In the genomic region with DNA sequence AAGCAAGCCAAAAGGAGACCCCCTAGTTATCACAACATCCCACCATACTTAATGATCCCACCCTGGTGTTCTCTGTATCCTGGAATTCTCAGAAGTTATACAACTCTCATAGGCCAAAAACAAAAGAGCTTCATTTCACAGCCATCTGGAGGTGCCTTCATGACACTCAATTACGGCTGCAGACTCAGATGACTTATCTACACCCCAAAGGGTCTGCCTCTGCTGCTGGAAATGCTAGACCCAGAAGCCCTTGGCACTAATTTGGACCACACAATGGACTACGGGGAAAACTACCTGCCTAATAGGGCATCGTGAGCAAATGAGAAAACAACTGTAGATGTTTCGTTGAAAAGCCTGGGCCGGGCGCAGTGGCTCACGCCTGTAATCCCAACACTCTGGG, we compare ENCODE assay signal across 14 cellular contexts. TPM values are rescaled to one million over a fixed set of nuclear protein-coding genes. Genes with fewer than 3 reads are reported as not detected.
DNase-seq lines count a peak whose midpoint lies in the region; ATAC-seq, FAIRE-seq and TF ChIP-seq lines count a peak whose summit lies in the region.
"Had no signal": no experiment of that assay in that cellular context is flagged by ENCODE, and none has a peak within 500 bp of the region (broad histone marks: within the 10 kb centered on the region; RNA-seq: fewer than 3 reads in every experiment).

No MANE protein-coding gene starts in this region.

- peaks cover 32% of the 10 kb centered on the region for H3K36me3 Mint-ChIP-seq in activated CD4-positive, alpha-beta T cell treated with anti-CD3 and anti-CD28 coated beads for 36 hours (ENCODE audit: low read depth)
- peaks cover 2% of the 10 kb centered on the region for H3K36me3 Mint-ChIP-seq in progenitor cell of endocrine pancreas (ENCODE audit: insufficient read depth)

- TF ChIP-seq CTCF in Loucy (conservative IDR thresholded peaks at IDR 0.05; ENCODE audit: low read length): no peak
- TF ChIP-seq CTCF in GM12878 (IDR thresholded peaks at IDR 0.05 in 2 of 3, conservative IDR thresholded peaks at IDR 0.05 in 1 of 3; ENCODE audit: control insufficient read depth in 2 of 3, extremely low read depth in 1 of 3, insufficient read depth in 1 of 3, low read depth in 3 of 3, low read length in 3 of 3): no peak
- TF ChIP-seq CTCF in progenitor cell of endocrine pancreas (IDR thresholded peaks at IDR 0.05; ENCODE audit: unreplicated experiment): no peak
- TF ChIP-seq CTCF in left lung (IDR thresholded peaks at IDR 0.05): no peak
- TF ChIP-seq CTCF in psoas muscle (IDR thresholded peaks at IDR 0.05): no peak

- no peaks in the 10 kb centered on the region for H3K27me3 Mint-ChIP-seq in activated CD4-positive, alpha-beta T cell treated with anti-CD3 and anti-CD28 coated beads for 36 hours
- H3K27me3 Mint-ChIP-seq in progenitor cell of endocrine pancreas: no peaks in the 10 kb centered on the region

- intact Hi-C loops in activated CD4-positive, alpha-beta T cell treated with anti-CD3 and anti-CD28 coated beads for 36 hours (cut with DNase I, micrococcal nuclease): loop anchor here in 1 of 2 experiments (5.0 kb wide), 1 partner anchor 925 kb away; no protein-coding TSS in a partner anchor
- intact Hi-C loops in GM12878 (cut with micrococcal nuclease; ENCODE audit: unreplicated experiment) (loop anchor here (5.0 kb wide), 1 partner anchor 40 kb away; the partner anchor contains the start of gene BRD4), left lung (cut with DNase I) (no loop called here), psoas muscle (cut with DNase I) (no loop called here)

- H3K4me1 Mint-ChIP-seq in activated CD4-positive, alpha-beta T cell treated with anti-CD3 and anti-CD28 coated beads for 36 hours: peaks cover 99% of the 10 kb centered on the region
- H3K4me1 Mint-ChIP-seq in progenitor cell of endocrine pancreas (ENCODE audit: low read depth): peaks cover 25% of the 10 kb centered on the region

- H3K9me3 ChIP-seq in Loucy (ENCODE audit: insufficient read depth, low read depth, low read length): no peaks in the 10 kb centered on the region
- no peaks in the 10 kb centered on the region for H3K9me3 ChIP-seq in GM12878 (replicated peaks; ENCODE audit: control insufficient read depth, insufficient read depth, low read length)
- H3K9me3 ChIP-seq in left lung: no peaks in the 10 kb centered on the region
- no peaks in the 10 kb centered on the region for H3K9me3 ChIP-seq in psoas muscle
- H3K9me3 ChIP-seq: body of pancreas had no signal

- POLR2A ChIA-PET in activated CD4-positive, alpha-beta T cell treated with anti-CD3 and anti-CD28 coated beads for 36 hours (lab: Charles Lee): no interaction called here
- POLR2A ChIA-PET in GM12878 (lab: Charles Lee): interaction anchor here (0.8 to 1.0 kb wide), 2 partner anchors 9 to 15 kb away, joined by 4 read pairs; no protein-coding TSS in a partner anchor

- H3K9me3 Mint-ChIP-seq in activated CD4-positive, alpha-beta T cell treated with anti-CD3 and anti-CD28 coated beads for 36 hours (ENCODE audit: low read depth): no peaks in the 10 kb centered on the region
- no peaks in the 10 kb centered on the region for H3K9me3 Mint-ChIP-seq in progenitor cell of endocrine pancreas (ENCODE audit: low read depth)
- H3K9me3 Mint-ChIP-seq: neural crest cell, WTC11 had no signal

- SMC1A ChIA-PET in GM12878 (lab: Charles Lee; ENCODE audit: uncharacterized antibody, unreplicated experiment): interaction anchor here (0.7 to 3.3 kb wide), 10 partner anchors 8 to 125 kb away, joined by 3 to 16 read pairs (median 4); no protein-coding TSS in a partner anchor

- H4K20me1 ChIP-seq in Loucy (ENCODE audit: insufficient read depth, low read length, poor library complexity, severe bottlenecking) (peaks cover 80% of the 10 kb centered on the region), GM12878 (ENCODE audit: control insufficient read depth, insufficient read depth) (peaks cover 29% of the 10 kb centered on the region)

- TF ChIP-seq POLR2A in GM12878 (IDR thresholded peaks at IDR 0.05; ENCODE audit: low read depth, low read length): no peak

- no peaks in the 10 kb centered on the region for H3K9me2 ChIP-seq in Loucy (replicated peaks; ENCODE audit: low read depth, low read length)

- no peak overlapping the region for H3K4me3 Mint-ChIP-seq in activated CD4-positive, alpha-beta T cell treated with anti-CD3 and anti-CD28 coated beads for 36 hours
- no peak overlapping the region for H3K4me3 Mint-ChIP-seq in progenitor cell of endocrine pancreas (ENCODE audit: low read depth)
- H3K4me3 Mint-ChIP-seq: neural crest cell, WTC11 had no signal

- H3K27me3 ChIP-seq in Loucy (ENCODE audit: insufficient read depth, low read length, poor library complexity, severe bottlenecking) (no peaks in the 10 kb centered on the region), GM12878 (replicated peaks in 1 of 2; ENCODE audit: control insufficient read depth in 2 of 2, insufficient read depth in 2 of 2, low read length in 1 of 2) (no peaks in the 10 kb centered on the region), left lung (no peaks in the 10 kb centered on the region), psoas muscle (ENCODE audit: insufficient read depth in 3 of 3, low read length in 2 of 3) (no peaks in the 10 kb centered on the region)
- H3K27me3 ChIP-seq: body of pancreas had no signal

- no peak for ATAC-seq in activated CD4-positive, alpha-beta T cell treated with anti-CD3 and anti-CD28 coated beads for 36 hours
- ATAC-seq in GM12878 (no peak), left lung (no peak), psoas muscle (no peak)
- ATAC-seq: body of pancreas had no signal

- FAIRE-seq in GM12878 (lab: Jason Lieb, UNC): no peak

- CTCF ChIA-PET in activated CD4-positive, alpha-beta T cell treated with anti-CD3 and anti-CD28 coated beads for 36 hours (lab: Charles Lee): interaction anchor here (0.6 to 1.6 kb wide), 7 partner anchors 8 to 81 kb away, joined by 3 to 7 read pairs (median 5); no protein-coding TSS in a partner anchor
- CTCF ChIA-PET in GM12878 (lab: Yijun Ruan, JAX): interaction anchor here (0.7 to 2.0 kb wide), 3 partner anchors 25 to 88 kb away, joined by 3 to 4 read pairs (median 3); partner anchors contain the start of gene AKAP8

- H3K4me2 ChIP-seq in Loucy (ENCODE audit: low read depth, low read length, poor library complexity, severe bottlenecking): peak overlapping the region; percentile 61
- peak overlapping the region; percentile 11; the same call in 1 of the 2 replicates for H3K4me2 ChIP-seq in GM12878 (ENCODE audit: control insufficient read depth, insufficient read depth)

- H3K36me3 ChIP-seq in Loucy (ENCODE audit: insufficient read depth, low read length) (peaks cover 7% of the 10 kb centered on the region; the same call in 1 of the 2 replicates), GM12878 (ENCODE audit: control insufficient read depth in 2 of 2, insufficient read depth in 2 of 2, low read length in 1 of 2) (peaks cover 8 to 9% of the 10 kb centered on the region in 2 experiments; a peak in 3 of 4 replicates), left lung (peaks cover 0 to 5% of the 10 kb centered on the region in 2 donors), psoas muscle (ENCODE audit: insufficient read depth in 1 of 2, low read depth in 1 of 2) (no peaks in the 10 kb centered on the region)

- DNase-seq in activated CD4-positive, alpha-beta T cell treated with anti-CD3 and anti-CD28 coated beads for 36 hours: no peak
- DNase-seq in activated CD4-positive, alpha-beta T cell treated with anti-CD3 and anti-CD28 coated beads, Interleukin-2, amount 50 U/mL, for 48 hours: no peak
- DNase-seq in GM12878 (ENCODE audit: low read depth, low spot score): no peak
- no peak for DNase-seq in progenitor cell of endocrine pancreas (ENCODE audit: low spot score, unreplicated experiment)
- no peak for DNase-seq in activated effector memory CD4-positive, alpha-beta T cell treated with anti-CD3 and anti-CD28 coated beads, Interleukin-2, amount 50 U/mL, for 16 hours
- DNase-seq in left lung: no peak
- no peak for DNase-seq in psoas muscle
- DNase-seq: activated T-cell treated with anti-CD3 and anti-CD28 coated beads, Interleukin-2, amount 50 U/mL, for 1 hour; body of pancreas; DMS153 had no signal

- H3K4me3 ChIP-seq in Loucy (ENCODE audit: low read length, poor library complexity, severe bottlenecking): peak overlapping the region; percentile 34
- no peak overlapping the region for H3K4me3 ChIP-seq in GM12878
- H3K4me3 ChIP-seq in left lung: no peak overlapping the region
- no peak overlapping the region for H3K4me3 ChIP-seq in psoas muscle
- H3K4me3 ChIP-seq: body of pancreas had no signal

- in situ Hi-C loops in GM12878 (cut with MboI): no loop called here

- peaks cover 88% of the 10 kb centered on the region for H3K79me2 ChIP-seq in Loucy (ENCODE audit: insufficient read depth, low read length)
- peaks cover 94% of the 10 kb centered on the region for H3K79me2 ChIP-seq in GM12878 (ENCODE audit: control insufficient read depth, insufficient read depth, low read length)

- peak overlapping the region; percentile 92 for H3K27ac Mint-ChIP-seq in activated CD4-positive, alpha-beta T cell treated with anti-CD3 and anti-CD28 coated beads for 36 hours
- H3K27ac Mint-ChIP-seq in progenitor cell of endocrine pancreas: peak overlapping the region; percentile 36
- H3K27ac Mint-ChIP-seq: WTC11 had no signal

- H3K27ac ChIP-seq in GM12878 (ENCODE audit: control insufficient read depth, insufficient read depth): no peak overlapping the region
- no peak overlapping the region for H3K27ac ChIP-seq in left lung
- H3K27ac ChIP-seq in psoas muscle: no peak overlapping the region

- RAD21 ChIA-PET in GM12878 (lab: Charles Lee; ENCODE audit: unreplicated experiment): interaction anchor here (0.9 to 1.6 kb wide), 2 partner anchors 42 to 88 kb away, joined by 3 to 4 read pairs; partner anchors contain the start of gene AKAP8

- H2AFZ ChIP-seq in Loucy (ENCODE audit: low read length) (no peak overlapping the region), GM12878 (ENCODE audit: control insufficient read depth, low read depth, low read length) (no peak overlapping the region)

- TF ChIP-seq RAD21 in GM12878 (IDR thresholded peaks at IDR 0.05; ENCODE audit: insufficient read depth, low read depth, low read length): no peak

- H3K4me1 ChIP-seq in Loucy (ENCODE audit: insufficient read depth, low read length, poor library complexity, severe bottlenecking) (peaks cover 90% of the 10 kb centered on the region), GM12878 (ENCODE audit: control insufficient read depth, insufficient read depth, low read length) (peaks cover 66% of the 10 kb centered on the region), left lung (peaks cover 61 to 100% of the 10 kb centered on the region in 2 donors), psoas muscle (peaks cover 99% of the 10 kb centered on the region)

- no peak for TF ChIP-seq EP300 in GM12878 (IDR thresholded peaks at IDR 0.05; ENCODE audit: borderline replicate concordance in 1 of 2, control insufficient read depth in 1 of 2, low read depth in 2 of 2, low read length in 2 of 2)

- 85% methylated on average over 7 of the region's 7 CpGs for WGBS in GM12878 (ENCODE audit: insufficient coverage, insufficient replicate concordance, low lambda C conversion rate, missing lambda C conversion rate)
- WGBS in psoas muscle, 3 donors: 91 to 96% (median 92%) methylated on average over 7 of the region's 7 CpGs

- H3F3A ChIP-seq in Loucy (ENCODE audit: low read depth): peaks cover 25% of the 10 kb centered on the region

- H3K9ac ChIP-seq in Loucy (ENCODE audit: low read depth, low read length, poor library complexity, severe bottlenecking) (peak overlapping the region; percentile 71), GM12878 (ENCODE audit: control insufficient read depth, insufficient read depth, low read length) (no peak overlapping the region)

- no TSS peak for BruUV-seq in GM12878 (replicated peaks; lab: Mats Ljungman, UMichigan)

RNA-seq across cellular contexts. Expression of gene BRD4, which starts 40.2 kb away (rescaled TPM):
- 100 to 1,000 TPM; 106 to 126 TPM for total RNA-seq in activated CD4-positive, alpha-beta T cell treated with anti-CD3 and anti-CD28 coated beads for 36 hours
- 132 and 152 TPM in 2 replicates for total RNA-seq in GM12878 (2013; cell fraction: nucleolus; rRNA removed)
- total RNA-seq in GM12878 (2014; rRNA removed): 9.3 and 11.4 TPM in 2 replicates
- total RNA-seq in GM12878 (2014; rRNA removed; fragmentation: Illumina TruSeq; extraction: Trizol): 8.2 and 9.3 TPM in 2 replicates
- 84.4 and 88.8 TPM in 2 replicates for total RNA-seq in GM12878 (2021)
- polyA plus RNA-seq in GM12878 (2011; ENCODE audit: low read depth): 13.0 TPM
- 3.9 and 6.0 TPM in 2 replicates for polyA plus RNA-seq in GM12878 (2011; rRNA removed)
- 4.3 and 5.9 TPM in 2 replicates for polyA plus RNA-seq in GM12878 (2011; cell fraction: cytosol; rRNA removed)
- 47.2 and 65.0 TPM in 2 replicates for polyA plus RNA-seq in GM12878 (2011; cell fraction: nucleus; rRNA removed)
- polyA plus RNA-seq in GM12878 (2012): 33.0 and 53.4 TPM in 2 replicates
- polyA plus RNA-seq in GM12878 (2014; fragmentation: Illumina TruSeq; extraction: Trizol): 12.1 and 22.9 TPM in 2 replicates
- polyA plus RNA-seq in GM12878 (2014; fragmentation: Nextera tagmentation; extraction: Ambion mirVana): 1 to 10 TPM; 5.3 to 8.6 TPM
- polyA plus RNA-seq in GM12878 (2014; rRNA removed): 18.3 and 26.8 TPM in 2 replicates
- polyA plus RNA-seq in GM12878 (2016; fragmentation: Nextera tagmentation; extraction: Ambion mirVana): 10 to 100 TPM; 12.2 to 13.1 TPM
- 18.0 and 22.3 TPM in 2 replicates for polyA minus RNA-seq in GM12878 (2011; rRNA and poly(A)+ RNA removed)
- polyA minus RNA-seq in GM12878 (2011; cell fraction: cytosol; rRNA and poly(A)+ RNA removed): 15.6 and 16.7 TPM in 2 replicates
- polyA minus RNA-seq in GM12878 (2011; cell fraction: nucleus; rRNA and poly(A)+ RNA removed): 40.9 and 74.5 TPM in 2 replicates
- 144 and 148 TPM in 2 replicates for total RNA-seq in progenitor cell of endocrine pancreas
- total RNA-seq in left lung: 10 to 100 TPM; 79.1 to 89.6 TPM
- total RNA-seq in psoas muscle: 100 to 1,000 TPM in 2 of 4 donors, 10 to 100 TPM in 2; 65.3 to 120 (median 101) TPM
- polyA plus RNA-seq in psoas muscle: 100 to 1,000 TPM in 1 of 3 donors, 10 to 100 TPM in 2; 42.6 to 107 (median 45.6) TPM

RNA-seq across cellular contexts. Expression of gene EPHX3, which starts 59.9 kb away (rescaled TPM):
- under 1 TPM in 1 of 2 experiments, not detected in 1; 0.09 TPM for total RNA-seq in activated CD4-positive, alpha-beta T cell treated with anti-CD3 and anti-CD28 coated beads for 36 hours
- total RNA-seq in GM12878 (2013; cell fraction: nucleolus; rRNA removed): not detected in 2 replicates
- total RNA-seq in GM12878 (2014; rRNA removed) (not detected in 2 replicates), GM12878 (2014; rRNA removed; fragmentation: Illumina TruSeq; extraction: Trizol) (not detected in 2 replicates), GM12878 (2021) (not detected in 2 replicates), progenitor cell of endocrine pancreas (7.1 and 7.8 TPM in 2 replicates), left lung (1 to 10 TPM; 1.6 to 7.6 TPM), psoas muscle (under 1 TPM in 2 of 4 donors, not detected in 2; 0.19 to 0.20 TPM)
- not detected for polyA plus RNA-seq in GM12878 (2011; ENCODE audit: low read depth)
- polyA plus RNA-seq in GM12878 (2011; rRNA removed) (0.04 TPM in 1 of 2 replicates, not detected in the other), GM12878 (2014; fragmentation: Illumina TruSeq; extraction: Trizol) (not detected in 2 replicates), GM12878 (2014; fragmentation: Nextera tagmentation; extraction: Ambion mirVana) (not detected), GM12878 (2014; rRNA removed) (not detected in 2 replicates), GM12878 (2016; fragmentation: Nextera tagmentation; extraction: Ambion mirVana) (not detected), psoas muscle (under 1 TPM; 0.05 to 0.20 (median 0.08) TPM)
- not detected in 2 replicates for polyA plus RNA-seq in GM12878 (2011; cell fraction: cytosol; rRNA removed)
- 0.26 TPM in 1 of 2 replicates, not detected in the other for polyA plus RNA-seq in GM12878 (2011; cell fraction: nucleus; rRNA removed)
- not detected in 2 replicates for polyA plus RNA-seq in GM12878 (2012)
- polyA minus RNA-seq in GM12878 (2011; rRNA and poly(A)+ RNA removed): 0.21 and 0.29 TPM in 2 replicates
- polyA minus RNA-seq in GM12878 (2011; cell fraction: cytosol; rRNA and poly(A)+ RNA removed): not detected in 2 replicates
- polyA minus RNA-seq in GM12878 (2011; cell fraction: nucleus; rRNA and poly(A)+ RNA removed): 0.48 TPM in 1 of 2 replicates, not detected in the other
- total RNA-seq: body of pancreas, skeletal muscle tissue had no signal
